In genomic region chr4:138959421-138959820, GRCh38 we compare ENCODE assay signal across 17 cellular contexts. TPM values are rescaled to one million over a fixed set of nuclear protein-coding genes. Genes with fewer than 3 reads are reported as not detected.
A peak's percentile ranks its signal among the peaks of the same experiment; 100 is the strongest.
DNase-seq lines count a peak whose midpoint lies in the region; ATAC-seq and TF ChIP-seq lines count a peak whose summit lies in the region.
"Had no signal": no experiment of that assay in that cellular context is flagged by ENCODE, and none has a peak within 500 bp of the region (broad histone marks: within the 10 kb centered on the region; RNA-seq: fewer than 3 reads in every experiment).

No MANE protein-coding gene starts in this region.

- no peak for ATAC-seq in HG03175 (IDR thresholded peaks at IDR 0.05; ENCODE audit: unreplicated experiment)
- ATAC-seq: esophagus mucosa had no signal

- peak overlapping the region; percentile 70 for H3K27ac ChIP-seq in HL-60 (replicated peaks)
- H3K27ac ChIP-seq: ovary had no signal

- intact Hi-C loops in CD14-positive monocyte (cut with micrococcal nuclease): loop anchor here (10.0 kb wide), 2 partner anchors 55 to 565 kb away; partner anchors contain the start of gene NOCT (in 1 of the 2)

- no peak overlapping the region for H3K4me3 ChIP-seq in HL-60 (replicated peaks; ENCODE audit: insufficient read depth, low read length)
- H3K4me3 ChIP-seq: ovary had no signal

- H3K27me3 Mint-ChIP-seq in CD14-positive monocyte (ENCODE audit: low read depth in 3 of 3): peaks cover 0 to 5% (median 3%) of the 10 kb centered on the region in 3 donors

- H3K4me3 Mint-ChIP-seq in CD14-positive monocyte: peak overlapping the region in 1 of 2 donors; percentile 65
- H3K4me3 Mint-ChIP-seq: T-helper 1 cell treated with Interleukin-12 subunit alpha and Interleukin-12 subunit beta and Interleukin-4 antibody, amounts not matched to agents 30 μg/mL and 1 μg/mL, for 36 hours had no signal

- DNase-seq in CD14-positive monocyte (ENCODE audit: low spot score): no peak
- peak; percentile 53 to 57 for DNase-seq in HL-60 (ENCODE audit: low read depth in 1 of 2, low spot score in 1 of 2)
- peak in 30 of 58 donors; percentile 2 to 71 (median 16) for DNase-seq in anterior cingulate cortex (lab: John Stamatoyannopoulos, UW)
- DNase-seq in occipital lobe (lab: John Stamatoyannopoulos, UW): peak; percentile 61
- no peak for DNase-seq in RPMI8226
- no peak for DNase-seq in GM19238 (ENCODE audit: insufficient read length, low spot score)
- no peak for DNase-seq in NCI-H2171 (lab: John Stamatoyannopoulos, UW)
- DNase-seq: activated CD4-positive, CD25-positive, alpha-beta regulatory T cell treated with anti-CD3 and anti-CD28 coated beads, Interleukin-2, amount 50 U/mL, for 72 hours; Caco-2; EL; NCI-H1694; ovary; SHP77; stimulated activated CD4-positive, alpha-beta T cell treated with anti-CD3 and anti-CD28 coated beads, Interleukin-2, amount 100 ng/mL, for 24 hours had no signal

- H3K4me1 Mint-ChIP-seq in CD14-positive monocyte: peaks cover 64% of the 10 kb centered on the region

- H3K36me3 Mint-ChIP-seq in CD14-positive monocyte: no peaks in the 10 kb centered on the region

- no peaks in the 10 kb centered on the region for H3K27me3 ChIP-seq in HL-60 (ENCODE audit: insufficient read depth, poor library complexity, severe bottlenecking)
- H3K27me3 ChIP-seq: ovary had no signal

- peaks cover 0 to 1% (median 0%) of the 10 kb centered on the region in 7 donors for H3K9me3 Mint-ChIP-seq in CD14-positive monocyte
- H3K9me3 Mint-ChIP-seq: T-helper 1 cell treated with Interleukin-12 subunit alpha and Interleukin-12 subunit beta and Interleukin-4 antibody, amounts not matched to agents 30 μg/mL and 1 μg/mL, for 36 hours had no signal

- TF ChIP-seq CTCF in CD14-positive monocyte (IDR thresholded peaks at IDR 0.05): no peak
- TF ChIP-seq CTCF in HL-60 (IDR thresholded peaks at IDR 0.05; ENCODE audit: insufficient read depth, low read length): no peak

- peak overlapping the region; percentile 75 to 93 (median 85) for H3K27ac Mint-ChIP-seq in CD14-positive monocyte
- H3K27ac Mint-ChIP-seq: T-helper 1 cell treated with Interleukin-12 subunit alpha and Interleukin-12 subunit beta and Interleukin-4 antibody, amounts not matched to agents 30 μg/mL and 1 μg/mL, for 36 hours had no signal

RNA-seq across cellular contexts. Expression of gene NOCT, which starts 56.2 kb away (rescaled TPM):
- under 1 TPM; 0.54 to 0.89 TPM for polyA plus RNA-seq in CD14-positive monocyte
- 30.6 TPM for total RNA-seq in occipital lobe

Comparison
In these comparisons a context has a peak if more than half of its experiments do, and no peak if none do; other contexts are left out.
1. DNase-seq: peak in HL-60 (2 of 2), anterior cingulate cortex (30 of 58) and occipital lobe (single experiment); none in CD14-positive monocyte (single experiment), RPMI8226 (single experiment), GM19238 (single experiment) and NCI-H2171 (single experiment).